9 cellular contexts compared by ENCODE assay signal in genomic region chrX:139798701-139799100, GRCh38.
"Had no signal": no experiment of that assay in that cellular context is flagged by ENCODE, and none has a peak within 500 bp of the region (broad histone marks: within the 10 kb centered on the region; RNA-seq: fewer than 3 reads in every experiment).

No MANE protein-coding gene starts in this region.

- ATAC-seq: K562 had no signal

- H3K27ac Mint-ChIP-seq: H9 had no signal

- DNase-seq: GM23248, H9, HCEC 1CT, IMR-90, KG1 had no signal

- H3K4me3 Mint-ChIP-seq: H9 had no signal

- H3K4me3 ChIP-seq: GM23248, K562 had no signal

- H2AFZ ChIP-seq: GM23248 had no signal

- H3K4me1 Mint-ChIP-seq: H9 had no signal

- H3K27ac ChIP-seq: GM23248 had no signal

- FAIRE-seq: H1, H54, HTR-8/SVneo, K562 had no signal
